16 cellular contexts compared by ENCODE assay signal in the genomic region with DNA sequence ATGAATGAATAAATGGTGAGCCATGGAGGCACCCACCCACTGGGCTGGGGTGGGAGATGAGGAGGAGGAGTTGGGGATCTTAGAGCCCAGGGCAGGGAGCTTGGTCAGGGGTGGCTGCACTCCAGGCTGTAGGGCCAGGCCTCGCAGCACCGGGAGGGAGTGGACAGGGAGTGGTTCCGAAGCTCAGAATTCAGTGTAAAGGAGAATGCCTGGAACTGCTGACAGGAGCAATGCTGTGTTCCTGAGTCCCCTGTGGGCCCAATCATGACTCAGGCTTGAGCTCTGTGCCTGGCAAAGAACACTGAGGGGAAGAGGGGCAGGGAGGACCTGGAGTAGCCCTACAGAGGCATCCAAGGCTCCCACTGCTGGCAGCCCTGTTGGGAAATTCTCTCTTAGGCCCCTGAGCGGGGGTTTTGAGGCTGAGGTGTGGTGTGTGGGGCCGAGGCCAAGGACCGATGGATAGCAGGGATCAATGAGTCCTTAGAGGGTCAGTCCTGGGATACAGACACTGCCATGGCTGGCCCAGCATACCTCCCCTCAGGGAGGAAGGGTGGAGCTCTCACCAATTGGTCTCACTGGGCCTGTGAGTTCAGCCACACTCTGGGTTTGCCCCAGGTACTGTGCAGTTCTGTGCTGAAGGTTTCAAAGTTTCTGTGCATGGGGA. TPM values are rescaled to one million over a fixed set of nuclear protein-coding genes. Genes with fewer than 3 reads are reported as not detected.
DNase-seq lines count a peak whose midpoint lies in the region; ATAC-seq and TF ChIP-seq lines count a peak whose summit lies in the region.
"Had no signal": no experiment of that assay in that cellular context is flagged by ENCODE, and none has a peak within 500 bp of the region (broad histone marks: within the 10 kb centered on the region; RNA-seq: fewer than 3 reads in every experiment).

No MANE protein-coding gene starts in this region.

- 84 to 90% (median 88%) methylated on average over 6 of the region's 6 CpGs for WGBS in ovary, 3 donors

- CTCF ChIA-PET in activated CD8-positive, alpha-beta T cell treated with anti-CD3 and anti-CD28 coated beads, Interleukin-2, amount 10 ng/mL, durations not matched to agents 7 days and 5 days (lab: Charles Lee), result interaction anchor here (1.1 to 8.4 kb wide), 9 partner anchors 9 to 151 kb away, joined by 4 to 57 read pairs (median 18); a partner anchor contains a TSS
- CTCF ChIA-PET in activated CD8-positive, alpha-beta T cell treated with anti-CD3 and anti-CD28 coated beads for 36 hours (lab: Charles Lee), result interaction anchor here (1.1 to 8.1 kb wide), 10 partner anchors 10 to 191 kb away, joined by 3 to 85 read pairs (median 10); a partner anchor contains a TSS

- no peaks in the 10 kb centered on the region for H3K9me3 Mint-ChIP-seq in activated CD8-positive, alpha-beta T cell treated with anti-CD3 and anti-CD28 coated beads, Interleukin-2, amount 10 ng/mL, durations not matched to agents 7 days and 5 days (ENCODE audit: insufficient read depth)
- H3K9me3 Mint-ChIP-seq in activated CD8-positive, alpha-beta T cell treated with anti-CD3 and anti-CD28 coated beads for 36 hours, result peaks cover 3% of the 10 kb centered on the region
- H3K9me3 Mint-ChIP-seq: mesothelial cell of epicardium had no signal

- H3K9me3 ChIP-seq in ovary, result no peaks in the 10 kb centered on the region
- H3K9me3 ChIP-seq: transverse colon had no signal

- intact Hi-C loops in activated CD8-positive, alpha-beta T cell treated with anti-CD3 and anti-CD28 coated beads for 36 hours (cut with micrococcal nuclease), result no loop called here
- intact Hi-C loops in ovary (cut with DNase I), result no loop called here

- peak overlapping the region; percentile 2 for H3K27ac Mint-ChIP-seq in activated CD8-positive, alpha-beta T cell treated with anti-CD3 and anti-CD28 coated beads, Interleukin-2, amount 10 ng/mL, durations not matched to agents 7 days and 5 days
- H3K27ac Mint-ChIP-seq in activated CD8-positive, alpha-beta T cell treated with anti-CD3 and anti-CD28 coated beads for 36 hours, result no peak overlapping the region
- H3K27ac Mint-ChIP-seq: mesothelial cell of epicardium had no signal

- no peaks in the 10 kb centered on the region for H3K4me1 ChIP-seq in ovary (ENCODE audit: insufficient read depth)
- H3K4me1 ChIP-seq: transverse colon had no signal

- no peaks in the 10 kb centered on the region for H3K36me3 ChIP-seq in ovary
- H3K36me3 ChIP-seq: transverse colon, WERI-Rb-1 had no signal

- no peak for TF ChIP-seq POLR2A in ovary (IDR thresholded peaks at IDR 0.05)

- H3K27ac ChIP-seq in ovary, result no peak overlapping the region
- H3K27ac ChIP-seq: transverse colon, WERI-Rb-1 had no signal

- H3K36me3 Mint-ChIP-seq in activated CD8-positive, alpha-beta T cell treated with anti-CD3 and anti-CD28 coated beads, Interleukin-2, amount 10 ng/mL, durations not matched to agents 7 days and 5 days (ENCODE audit: low read depth), result peaks cover 2% of the 10 kb centered on the region
- H3K36me3 Mint-ChIP-seq in activated CD8-positive, alpha-beta T cell treated with anti-CD3 and anti-CD28 coated beads for 36 hours (ENCODE audit: low read depth), result peaks cover 7% of the 10 kb centered on the region
- H3K36me3 Mint-ChIP-seq: mesothelial cell of epicardium had no signal

- H3K27me3 Mint-ChIP-seq in activated CD8-positive, alpha-beta T cell treated with anti-CD3 and anti-CD28 coated beads, Interleukin-2, amount 10 ng/mL, durations not matched to agents 7 days and 5 days (ENCODE audit: low read depth), result no peaks in the 10 kb centered on the region
- H3K27me3 Mint-ChIP-seq in activated CD8-positive, alpha-beta T cell treated with anti-CD3 and anti-CD28 coated beads for 36 hours, result no peaks in the 10 kb centered on the region
- H3K27me3 Mint-ChIP-seq: activated naive CD8-positive, alpha-beta T cell treated with anti-CD3 and anti-CD28 coated beads, Interleukin-2, amount 50 U/mL, for 24 hours had no signal

- ATAC-seq in activated CD8-positive, alpha-beta T cell treated with anti-CD3 and anti-CD28 coated beads, Interleukin-2, amount 10 ng/mL, durations not matched to agents 7 days and 5 days, result no peak
- no peak for ATAC-seq in activated CD8-positive, alpha-beta T cell treated with anti-CD3 and anti-CD28 coated beads for 36 hours
- peak; percentile 60 for ATAC-seq in esophagus mucosa
- ATAC-seq: activated naive CD8-positive, alpha-beta T cell treated with anti-CD3 and anti-CD28 coated beads, Interleukin-2, amount 50 U/mL, for 24 hours; SK-N-SH treated with all-trans-retinoic acid at 6 μM for 48 hours had no signal

- no peak for TF ChIP-seq EP300 in ovary (IDR thresholded peaks at IDR 0.05)

- TF ChIP-seq CTCF in activated CD8-positive, alpha-beta T cell treated with anti-CD3 and anti-CD28 coated beads for 36 hours (IDR thresholded peaks at IDR 0.05), result no peak
- no peak for TF ChIP-seq CTCF in ovary (IDR thresholded peaks at IDR 0.05)

- H3K4me3 Mint-ChIP-seq in activated CD8-positive, alpha-beta T cell treated with anti-CD3 and anti-CD28 coated beads, Interleukin-2, amount 10 ng/mL, durations not matched to agents 7 days and 5 days, result no peak overlapping the region
- H3K4me3 Mint-ChIP-seq in activated CD8-positive, alpha-beta T cell treated with anti-CD3 and anti-CD28 coated beads for 36 hours, result no peak overlapping the region
- H3K4me3 Mint-ChIP-seq: activated naive CD8-positive, alpha-beta T cell treated with anti-CD3 and anti-CD28 coated beads, Interleukin-2, amount 50 U/mL, for 24 hours; mesothelial cell of epicardium had no signal

- no peak overlapping the region for H3K4me3 ChIP-seq in ovary
- H3K4me3 ChIP-seq: coronary artery, transverse colon had no signal

- H3K27me3 ChIP-seq in ovary, result no peaks in the 10 kb centered on the region
- H3K27me3 ChIP-seq: transverse colon had no signal

- no peak for DNase-seq in activated CD8-positive, alpha-beta T cell treated with anti-CD3 and anti-CD28 coated beads, Interleukin-2, amount 10 ng/mL, durations not matched to agents 7 days and 5 days
- no peak for DNase-seq in activated CD8-positive, alpha-beta T cell treated with anti-CD3 and anti-CD28 coated beads for 36 hours
- DNase-seq in renal cortical epithelial cell (ENCODE audit: low read depth), result peak; percentile 11
- no peak for DNase-seq in ovary
- DNase-seq in NCI-H1048 (lab: John Stamatoyannopoulos, UW), result no peak
- DNase-seq: activated naive CD8-positive, alpha-beta T cell treated with anti-CD3 and anti-CD28 coated beads, Interleukin-2, amount 50 U/mL, for 24 hours; KG1; NCI-H1417 treated with DMSO at 0.1 percent for 48 hours; NCI-H446 treated with DMSO at 0.1 percent for 48 hours; transverse colon; WERI-Rb-1 had no signal

- peaks cover 29% of the 10 kb centered on the region for H3K4me1 Mint-ChIP-seq in activated CD8-positive, alpha-beta T cell treated with anti-CD3 and anti-CD28 coated beads, Interleukin-2, amount 10 ng/mL, durations not matched to agents 7 days and 5 days (ENCODE audit: low read depth)
- H3K4me1 Mint-ChIP-seq in activated CD8-positive, alpha-beta T cell treated with anti-CD3 and anti-CD28 coated beads for 36 hours (ENCODE audit: low read depth), result peaks cover 45% of the 10 kb centered on the region

- POLR2A ChIA-PET in activated CD8-positive, alpha-beta T cell treated with anti-CD3 and anti-CD28 coated beads, Interleukin-2, amount 10 ng/mL, durations not matched to agents 7 days and 5 days (lab: Charles Lee), result interaction anchor here (1.7 to 1.8 kb wide), 3 partner anchors 9 to 10 kb away, joined by 4 to 9 read pairs (median 5); a partner anchor contains a TSS
- POLR2A ChIA-PET in activated CD8-positive, alpha-beta T cell treated with anti-CD3 and anti-CD28 coated beads for 36 hours (lab: Charles Lee), result interaction anchor here (0.8 to 3.3 kb wide), 5 partner anchors 8 to 68 kb away, joined by 3 to 14 read pairs (median 4); a partner anchor contains a TSS

RNA-seq across cellular contexts. Expression of a gene that starts 9.5 kb away (rescaled TPM):
- total RNA-seq in activated CD8-positive, alpha-beta T cell treated with anti-CD3 and anti-CD28 coated beads, Interleukin-2, amount 10 ng/mL, durations not matched to agents 7 days and 5 days, result 10 to 100 TPM; 47.7 to 51.8 TPM
- 10 to 100 TPM; 37.6 to 42.7 TPM for total RNA-seq in activated CD8-positive, alpha-beta T cell treated with anti-CD3 and anti-CD28 coated beads for 36 hours
- total RNA-seq in esophagus mucosa, result 91.5 TPM
- 25.2 and 29.7 TPM in 2 replicates for total RNA-seq in renal cortical epithelial cell
- total RNA-seq in ovary, result 10 to 100 TPM; 19.7 to 48.3 (median 23.2) TPM
- polyA plus RNA-seq in ovary, result 10 to 100 TPM in 1 of 2 donors, 1 to 10 TPM in 1; 7.9 to 20.1 TPM

RNA-seq across cellular contexts. Expression of a gene that starts 18.0 kb away (rescaled TPM):
- total RNA-seq in activated CD8-positive, alpha-beta T cell treated with anti-CD3 and anti-CD28 coated beads, Interleukin-2, amount 10 ng/mL, durations not matched to agents 7 days and 5 days, result 1 to 10 TPM; 2.7 to 3.1 TPM
- total RNA-seq in activated CD8-positive, alpha-beta T cell treated with anti-CD3 and anti-CD28 coated beads for 36 hours, result 1 to 10 TPM; 3.0 to 3.1 TPM
- total RNA-seq in esophagus mucosa (1,652 TPM), renal cortical epithelial cell (0.45 and 1.6 TPM in 2 replicates), ovary (100 to 1,000 TPM in 1 of 7 donors, 1 to 10 TPM in 6; 3.1 to 152 (median 8.0) TPM)
- polyA plus RNA-seq in ovary, result 1 to 10 TPM; 1.1 to 1.7 TPM

RNA-seq across cellular contexts. Expression of a gene that starts 18.7 kb away (rescaled TPM):
- 10 to 100 TPM; 28.6 to 33.9 TPM for total RNA-seq in activated CD8-positive, alpha-beta T cell treated with anti-CD3 and anti-CD28 coated beads, Interleukin-2, amount 10 ng/mL, durations not matched to agents 7 days and 5 days
- total RNA-seq in activated CD8-positive, alpha-beta T cell treated with anti-CD3 and anti-CD28 coated beads for 36 hours, result 10 to 100 TPM; 11.9 to 13.6 TPM
- total RNA-seq in esophagus mucosa (110 TPM), renal cortical epithelial cell (18.3 and 29.9 TPM in 2 replicates), ovary (10 to 100 TPM; 16.0 to 35.6 (median 21.4) TPM)
- polyA plus RNA-seq in ovary, result 10 to 100 TPM; 12.8 to 17.9 TPM

RNA-seq across cellular contexts. Expression of a gene that starts 18.7 kb away (rescaled TPM):
- 10 to 100 TPM; 35.2 to 36.7 TPM for total RNA-seq in activated CD8-positive, alpha-beta T cell treated with anti-CD3 and anti-CD28 coated beads, Interleukin-2, amount 10 ng/mL, durations not matched to agents 7 days and 5 days
- 10 to 100 TPM; 33.5 to 33.6 TPM for total RNA-seq in activated CD8-positive, alpha-beta T cell treated with anti-CD3 and anti-CD28 coated beads for 36 hours
- total RNA-seq in esophagus mucosa, result 20.5 TPM
- total RNA-seq in renal cortical epithelial cell, result 23.2 and 32.3 TPM in 2 replicates
- 10 to 100 TPM; 12.0 to 28.6 (median 22.5) TPM for total RNA-seq in ovary
- 10 to 100 TPM in 1 of 2 donors, 1 to 10 TPM in 1; 9.2 to 22.1 TPM for polyA plus RNA-seq in ovary

RNA-seq across cellular contexts. Expression of a gene that starts 26.8 kb away (rescaled TPM):
- 10 to 100 TPM; 47.2 to 48.2 TPM for total RNA-seq in activated CD8-positive, alpha-beta T cell treated with anti-CD3 and anti-CD28 coated beads, Interleukin-2, amount 10 ng/mL, durations not matched to agents 7 days and 5 days
- 10 to 100 TPM; 12.1 to 13.6 TPM for total RNA-seq in activated CD8-positive, alpha-beta T cell treated with anti-CD3 and anti-CD28 coated beads for 36 hours
- total RNA-seq in esophagus mucosa, result 27.4 TPM
- total RNA-seq in renal cortical epithelial cell, result 0.87 and 2.8 TPM in 2 replicates
- 10 to 100 TPM; 13.8 to 38.4 (median 22.6) TPM for total RNA-seq in ovary
- polyA plus RNA-seq in ovary, result 10 to 100 TPM; 17.1 to 29.0 TPM
- total RNA-seq: A172, mesothelial cell of epicardium had no signal

Comparison
In these comparisons a context has a peak if more than half of its experiments do, and no peak if none do; other contexts are left out.
1. RNA of a gene that starts 18.0 kb away (total RNA-seq): 1,652 TPM in esophagus mucosa (single experiment); 3.1 to 152 TPM in ovary, 3.0 to 3.1 TPM in activated CD8-positive, alpha-beta T cell treated with anti-CD3 and anti-CD28 coated beads for 36 hours, 2.7 to 3.1 TPM in activated CD8-positive, alpha-beta T cell treated with anti-CD3 and anti-CD28 coated beads, Interleukin-2, amount 10 ng/mL, durations not matched to agents 7 days and 5 days and 0.45 to 1.6 TPM in renal cortical epithelial cell; every median in the first group is over 10 times any median in the second.